In the genomic region with DNA sequence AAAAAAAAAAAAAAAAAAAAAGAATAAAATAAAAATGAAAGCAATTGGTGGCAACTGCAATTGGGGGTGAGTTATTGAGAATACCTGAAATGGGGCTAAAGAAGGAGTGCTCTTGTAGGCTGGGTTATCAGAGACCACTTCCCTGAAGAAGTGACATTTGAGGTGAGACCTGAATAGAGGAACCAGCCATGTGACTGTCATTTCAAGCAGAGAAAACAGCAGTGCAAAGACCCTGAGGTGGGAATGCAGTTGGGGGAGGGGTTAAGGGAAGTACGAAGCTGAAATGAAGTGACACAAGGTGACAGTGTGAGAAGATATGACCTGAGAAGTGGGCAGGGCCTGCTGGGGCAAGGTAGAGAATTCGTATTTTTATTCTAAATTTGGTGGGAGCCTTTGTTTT, we compare ENCODE assay signal across 20 cellular contexts. TPM values are rescaled to one million over a fixed set of nuclear protein-coding genes. Genes with fewer than 3 reads are reported as not detected.
"Had no signal": no experiment of that assay in that cellular context is flagged by ENCODE, and none has a peak within 500 bp of the region (broad histone marks: within the 10 kb centered on the region; RNA-seq: fewer than 3 reads in every experiment).

No MANE protein-coding gene starts in this region.

- ATAC-seq: WTC11 had no signal

- H3K27ac ChIP-seq: brain microvascular endothelial cell, cardiac muscle cell, PC-9 had no signal

- H3K36me3 ChIP-seq: brain microvascular endothelial cell, cardiac muscle cell had no signal

- H3K36me3 Mint-ChIP-seq: activated CD4-positive, alpha-beta memory T cell treated with anti-CD3 and anti-CD28 coated beads for 36 hours; activated naive CD4-positive, alpha-beta T cell treated with anti-CD3 and anti-CD28 coated beads, Interleukin-2, amount 50 U/mL, for 24 hours; WTC11 had no signal

- H3K4me1 Mint-ChIP-seq: activated CD4-positive, alpha-beta T cell treated with anti-CD3 and anti-CD28 coated beads, Interleukin-2, amount 10 ng/mL, durations not matched to agents 7 days and 5 days; activated naive CD4-positive, alpha-beta T cell treated with anti-CD3 and anti-CD28 coated beads, Interleukin-2, amount 50 U/mL, for 24 hours had no signal

- H3K4me3 Mint-ChIP-seq: activated CD4-positive, alpha-beta memory T cell treated with anti-CD3 and anti-CD28 coated beads for 36 hours; activated CD4-positive, alpha-beta T cell treated with anti-CD3 and anti-CD28 coated beads, Interleukin-2, amount 10 ng/mL, durations not matched to agents 7 days and 5 days; activated naive CD4-positive, alpha-beta T cell treated with anti-CD3 and anti-CD28 coated beads, Interleukin-2, amount 50 U/mL, for 24 hours; T-helper 1 cell treated with Interleukin-12 subunit alpha and Interleukin-12 subunit beta and Interleukin-4 antibody, amounts not matched to agents 30 μg/mL and 1 μg/mL, for 36 hours; WTC11 had no signal

- H3K4me3 ChIP-seq: cardiac muscle cell, PC-9 had no signal

- H3K27ac Mint-ChIP-seq: activated CD4-positive, alpha-beta memory T cell treated with anti-CD3 and anti-CD28 coated beads for 36 hours; activated CD4-positive, alpha-beta T cell treated with anti-CD3 and anti-CD28 coated beads, Interleukin-2, amount 10 ng/mL, durations not matched to agents 7 days and 5 days; T-helper 1 cell treated with Interleukin-12 subunit alpha and Interleukin-12 subunit beta and Interleukin-4 antibody, amounts not matched to agents 30 μg/mL and 1 μg/mL, for 36 hours; WTC11 had no signal

- H3K9me3 Mint-ChIP-seq: activated CD4-positive, alpha-beta memory T cell treated with anti-CD3 and anti-CD28 coated beads for 36 hours; activated CD4-positive, alpha-beta T cell treated with anti-CD3 and anti-CD28 coated beads, Interleukin-2, amount 10 ng/mL, durations not matched to agents 7 days and 5 days; activated naive CD4-positive, alpha-beta T cell treated with anti-CD3 and anti-CD28 coated beads, Interleukin-2, amount 50 U/mL, for 24 hours; T-helper 1 cell treated with Interleukin-12 subunit alpha and Interleukin-12 subunit beta and Interleukin-4 antibody, amounts not matched to agents 30 μg/mL and 1 μg/mL, for 36 hours; WTC11 had no signal

- DNase-seq: activated CD4-positive, alpha-beta memory T cell treated with anti-CD3 and anti-CD28 coated beads for 36 hours; activated CD4-positive, alpha-beta T cell treated with anti-CD3 and anti-CD28 coated beads, Interleukin-2, amount 10 ng/mL, durations not matched to agents 7 days and 5 days; activated CD4-positive, CD25-positive, alpha-beta regulatory T cell treated with anti-CD3 and anti-CD28 coated beads, Interleukin-2, amount 50 U/mL, for 72 hours; activated CD8-positive, alpha-beta memory T cell treated with anti-CD3 and anti-CD28 coated beads, Interleukin-2, amount 50 U/mL, for 48 hours; activated T-cell treated with anti-CD3 and anti-CD28 coated beads, Interleukin-2, amount 50 U/mL, for 1 hour; brain microvascular endothelial cell; Karpas-422; NCI-H1105; NCI-H1436; NCI-H1694 treated with DMSO at 0.1 percent for 48 hours; NCI-H2029 treated with DMSO at 0.1 percent for 48 hours; NCI-H345; NCI-H510A treated with DMSO at 0.1 percent for 48 hours; PC-9; SHP77 treated with DMSO at 0.1 percent for 48 hours had no signal

RNA-seq across cellular contexts. Expression of gene PALM3, which starts 4.3 kb away (rescaled TPM):
- total RNA-seq: activated CD4-positive, alpha-beta memory T cell treated with anti-CD3 and anti-CD28 coated beads for 36 hours; activated CD4-positive, alpha-beta T cell treated with anti-CD3 and anti-CD28 coated beads, Interleukin-2, amount 10 ng/mL, durations not matched to agents 7 days and 5 days; SK-MEL-5 had no signal

RNA-seq across cellular contexts. Expression of gene C19orf67, which starts 19.4 kb away (rescaled TPM):
- total RNA-seq: activated CD4-positive, alpha-beta memory T cell treated with anti-CD3 and anti-CD28 coated beads for 36 hours; activated CD4-positive, alpha-beta T cell treated with anti-CD3 and anti-CD28 coated beads, Interleukin-2, amount 10 ng/mL, durations not matched to agents 7 days and 5 days; PC-9; SK-MEL-5 had no signal
